In genomic region chr9:469672-470040, GRCh38 we compare ENCODE assay signal across 7 cellular contexts. TPM values are rescaled to one million over a fixed set of nuclear protein-coding genes. Genes with fewer than 3 reads are reported as not detected.
A peak's percentile ranks its signal among the peaks of the same experiment; 100 is the strongest.
DNase-seq lines count a peak whose midpoint lies in the region; ATAC-seq, FAIRE-seq and TF ChIP-seq lines count a peak whose summit lies in the region.

No MANE protein-coding gene starts in this region.

- peak; percentile 16 for FAIRE-seq in GM12891 (lab: Jason Lieb, UNC)

- peak overlapping the region; percentile 66 for H3K27ac ChIP-seq in KOPT-K1 (ENCODE audit: low read depth, low read length, poor library complexity, severe bottlenecking)

- peak overlapping the region; percentile 91 for H3K4me3 Mint-ChIP-seq in activated naive CD8-positive, alpha-beta T cell treated with anti-CD3 and anti-CD28 coated beads, Interleukin-2, amount 50 U/mL, for 24 hours

- ATAC-seq in GM21528 (IDR thresholded peaks at IDR 0.05; ENCODE audit: low FRiP score, unreplicated experiment), result peak; percentile 39
- no peak for ATAC-seq in activated naive CD8-positive, alpha-beta T cell treated with anti-CD3 and anti-CD28 coated beads, Interleukin-2, amount 50 U/mL, for 24 hours

- DNase-seq in GM12891 (ENCODE audit: insufficient read length, low spot score), result peak; percentile 19
- DNase-seq in activated naive CD8-positive, alpha-beta T cell treated with anti-CD3 and anti-CD28 coated beads, Interleukin-2, amount 50 U/mL, for 24 hours, result peak; percentile 22
- DNase-seq in stimulated activated CD8-positive, alpha-beta memory T cell treated with anti-CD3 and anti-CD28 coated beads, Interleukin-4, amount 100 ng/mL, for 24 hours (ENCODE audit: low read depth), result peak; percentile 3
- no peak for DNase-seq in Kasumi-1 (lab: John Stamatoyannopoulos, UW)

- H3K27me3 Mint-ChIP-seq in activated naive CD8-positive, alpha-beta T cell treated with anti-CD3 and anti-CD28 coated beads, Interleukin-2, amount 50 U/mL, for 24 hours, result no peaks in the 10 kb centered on the region

- TF ChIP-seq POLR2A in GM12891 (IDR thresholded peaks at IDR 0.05; ENCODE audit: low read depth, low read length), result no peak

- peak overlapping the region; percentile 89 for H3K27ac Mint-ChIP-seq in activated naive CD8-positive, alpha-beta T cell treated with anti-CD3 and anti-CD28 coated beads, Interleukin-2, amount 50 U/mL, for 24 hours

- H3K36me3 Mint-ChIP-seq in activated naive CD8-positive, alpha-beta T cell treated with anti-CD3 and anti-CD28 coated beads, Interleukin-2, amount 50 U/mL, for 24 hours (ENCODE audit: low read depth), result peaks cover 10% of the 10 kb centered on the region

- H3K9me3 Mint-ChIP-seq in activated naive CD8-positive, alpha-beta T cell treated with anti-CD3 and anti-CD28 coated beads, Interleukin-2, amount 50 U/mL, for 24 hours, result no peaks in the 10 kb centered on the region

- H3K36me3 ChIP-seq in KOPT-K1 (ENCODE audit: insufficient read depth, low read length), result peaks cover 24% of the 10 kb centered on the region

- peaks cover 30% of the 10 kb centered on the region for H3K4me1 Mint-ChIP-seq in activated naive CD8-positive, alpha-beta T cell treated with anti-CD3 and anti-CD28 coated beads, Interleukin-2, amount 50 U/mL, for 24 hours

- H3K9me3 ChIP-seq in KOPT-K1 (ENCODE audit: insufficient read depth, low read length, poor library complexity, severe bottlenecking) (no peaks in the 10 kb centered on the region), iPS-18c (ENCODE audit: control insufficient read depth, insufficient read depth, low read length) (no peaks in the 10 kb centered on the region)

- H3K4me3 ChIP-seq in iPS-18c (ENCODE audit: insufficient read depth, low read depth, low read length), result peak overlapping the region; percentile 60

TF ChIP-seq in GM12891, 5 proteins besides CTCF, POLR2A, EP300 and RAD21:
- TF ChIP-seq PAX5 (IDR thresholded peaks at IDR 0.05; ENCODE audit: insufficient read depth, low read length, severe bottlenecking) (no peak), POLR2AphosphoS5 (IDR thresholded peaks at IDR 0.05; ENCODE audit: low read depth, low read length) (no peak), POU2F2 (IDR thresholded peaks at IDR 0.05; ENCODE audit: low read depth, low read length) (no peak), SPI1 (IDR thresholded peaks at IDR 0.05; ENCODE audit: low read depth, low read length) (no peak), TAF1 (IDR thresholded peaks at IDR 0.05; ENCODE audit: low read depth, low read length) (no peak)

RNA-seq across cellular contexts. Expression of gene KANK1, which starts 34.8 kb away (rescaled TPM):
- 0.22 TPM for polyA plus RNA-seq in GM12891 (2012; ENCODE audit: low read depth, missing spikeins)

Comparison
In these comparisons a context has a peak if more than half of its experiments do, and no peak if none do; other contexts are left out.
1. DNase-seq: peak in GM12891 (single experiment), activated naive CD8-positive, alpha-beta T cell treated with anti-CD3 and anti-CD28 coated beads, Interleukin-2, amount 50 U/mL, for 24 hours (single experiment) and stimulated activated CD8-positive, alpha-beta memory T cell treated with anti-CD3 and anti-CD28 coated beads, Interleukin-4, amount 100 ng/mL, for 24 hours (single experiment); none in Kasumi-1 (0 of 2).